In the genomic region with DNA sequence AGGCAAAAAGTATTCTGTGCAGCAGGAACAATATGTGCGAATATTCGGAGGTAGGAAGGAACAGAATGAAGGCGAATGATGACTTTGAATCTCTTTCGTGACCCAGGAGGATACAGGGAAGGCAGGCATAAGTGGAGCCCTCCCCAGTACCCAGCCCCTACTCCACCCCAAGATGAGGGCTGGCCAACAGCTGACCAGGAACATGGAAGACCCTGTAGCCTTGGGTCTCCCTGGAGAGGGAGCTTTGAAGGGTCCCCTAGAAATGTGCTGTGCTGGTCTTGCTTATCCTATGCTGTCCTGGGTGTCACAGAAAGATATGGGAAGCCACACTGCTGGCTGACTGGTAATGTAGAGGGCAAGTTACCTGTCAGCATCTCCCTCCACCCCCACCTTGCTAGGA, we compare ENCODE assay signal across 7 cellular contexts.
"Had no signal": no experiment of that assay in that cellular context is flagged by ENCODE, and none has a peak within 500 bp of the region (broad histone marks: within the 10 kb centered on the region; RNA-seq: fewer than 3 reads in every experiment).

No MANE protein-coding gene starts in this region.

- H3K27ac ChIP-seq: HL-60 had no signal

- ATAC-seq: HepG2, K562 had no signal

- DNase-seq: IMR-90, KBM-7, KG1 had no signal

- FAIRE-seq: HepG2, HTR-8/SVneo, K562 had no signal

- H3K4me3 ChIP-seq: K562 had no signal
